Comparison of ENCODE assay signal across 1 cellular context in the genomic region with DNA sequence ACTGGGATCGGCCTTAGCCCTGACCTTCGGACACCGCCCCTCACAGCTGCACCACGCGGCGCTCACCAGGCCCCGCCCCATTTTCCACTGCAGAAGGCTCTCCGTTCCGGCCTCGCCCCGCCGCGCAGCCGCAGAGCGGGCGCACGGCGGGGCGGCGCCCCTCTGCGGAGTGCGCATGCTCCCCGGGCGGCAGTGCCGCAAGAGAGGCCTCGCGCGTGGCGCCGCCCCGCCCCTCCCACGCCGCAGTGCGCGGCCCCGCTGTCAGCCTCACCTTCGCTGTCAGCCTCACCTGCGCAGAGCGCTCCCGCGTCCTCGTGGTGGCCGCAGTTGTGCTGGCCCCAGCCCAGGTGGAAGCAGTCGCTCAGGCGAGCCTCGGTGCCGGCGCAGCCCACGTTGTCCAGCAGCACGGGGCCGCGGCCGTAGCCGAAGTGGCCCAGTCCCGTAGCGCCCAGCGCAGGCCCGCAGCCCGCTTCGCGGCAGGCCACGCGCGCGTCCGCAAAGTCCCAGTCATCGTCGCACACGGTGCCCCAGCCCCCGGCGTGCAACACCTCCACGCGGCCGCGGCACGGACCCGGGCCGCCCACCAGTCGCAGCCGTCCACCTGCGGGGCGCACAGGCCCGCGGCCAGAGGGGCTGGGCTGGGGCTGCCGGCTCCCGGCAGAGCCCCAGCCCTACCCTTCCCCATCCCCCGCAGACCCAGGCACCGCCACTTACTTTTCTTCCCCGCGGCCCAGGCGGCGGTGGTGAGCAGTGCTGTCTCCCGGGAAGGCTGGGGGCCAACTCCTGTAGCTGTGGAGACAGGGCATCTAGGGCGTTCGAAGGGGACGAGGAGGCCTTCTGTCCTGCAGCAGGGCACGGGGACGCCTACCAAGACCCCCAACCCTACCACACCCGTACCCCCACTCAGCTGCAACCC.
A peak's percentile ranks its signal among the peaks of the same experiment; 100 is the strongest.
TF ChIP-seq lines count a peak whose summit lies in the region.

No MANE protein-coding gene starts in this region.

TF ChIP-seq in SK-N-SH, 30 proteins besides CTCF, POLR2A, EP300 and RAD21 (continued from another document):
- TF ChIP-seq, protein P1, sequence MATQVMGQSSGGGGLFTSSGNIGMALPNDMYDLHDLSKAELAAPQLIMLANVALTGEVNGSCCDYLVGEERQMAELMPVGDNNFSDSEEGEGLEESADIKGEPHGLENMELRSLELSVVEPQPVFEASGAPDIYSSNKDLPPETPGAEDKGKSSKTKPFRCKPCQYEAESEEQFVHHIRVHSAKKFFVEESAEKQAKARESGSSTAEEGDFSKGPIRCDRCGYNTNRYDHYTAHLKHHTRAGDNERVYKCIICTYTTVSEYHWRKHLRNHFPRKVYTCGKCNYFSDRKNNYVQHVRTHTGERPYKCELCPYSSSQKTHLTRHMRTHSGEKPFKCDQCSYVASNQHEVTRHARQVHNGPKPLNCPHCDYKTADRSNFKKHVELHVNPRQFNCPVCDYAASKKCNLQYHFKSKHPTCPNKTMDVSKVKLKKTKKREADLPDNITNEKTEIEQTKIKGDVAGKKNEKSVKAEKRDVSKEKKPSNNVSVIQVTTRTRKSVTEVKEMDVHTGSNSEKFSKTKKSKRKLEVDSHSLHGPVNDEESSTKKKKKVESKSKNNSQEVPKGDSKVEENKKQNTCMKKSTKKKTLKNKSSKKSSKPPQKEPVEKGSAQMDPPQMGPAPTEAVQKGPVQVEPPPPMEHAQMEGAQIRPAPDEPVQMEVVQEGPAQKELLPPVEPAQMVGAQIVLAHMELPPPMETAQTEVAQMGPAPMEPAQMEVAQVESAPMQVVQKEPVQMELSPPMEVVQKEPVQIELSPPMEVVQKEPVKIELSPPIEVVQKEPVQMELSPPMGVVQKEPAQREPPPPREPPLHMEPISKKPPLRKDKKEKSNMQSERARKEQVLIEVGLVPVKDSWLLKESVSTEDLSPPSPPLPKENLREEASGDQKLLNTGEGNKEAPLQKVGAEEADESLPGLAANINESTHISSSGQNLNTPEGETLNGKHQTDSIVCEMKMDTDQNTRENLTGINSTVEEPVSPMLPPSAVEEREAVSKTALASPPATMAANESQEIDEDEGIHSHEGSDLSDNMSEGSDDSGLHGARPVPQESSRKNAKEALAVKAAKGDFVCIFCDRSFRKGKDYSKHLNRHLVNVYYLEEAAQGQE (IDR thresholded peaks at IDR 0.05; ENCODE audit: low read depth, low read length): no peak; the same call in 1 of the 2 replicates
- TF ChIP-seq POLR2AphosphoS5 (IDR thresholded peaks at IDR 0.05; ENCODE audit: low read depth, low read length) (peak; percentile 70), TAF1 (IDR thresholded peaks at IDR 0.05; ENCODE audit: borderline replicate concordance, low read depth, low read length) (peak; percentile 49; the same call in 1 of the 2 replicates), JUND (IDR thresholded peaks at IDR 0.05) (no peak), YY1 (IDR thresholded peaks at IDR 0.05; ENCODE audit: low read depth) (no peak), TCF12 (IDR thresholded peaks at IDR 0.05) (no peak), SIN3A (IDR thresholded peaks at IDR 0.05; ENCODE audit: borderline replicate concordance, low read depth, low read length) (peak; percentile 14; the same call in 1 of the 2 replicates), FOXM1 (IDR thresholded peaks at IDR 0.05; ENCODE audit: low read depth) (no peak), RXRA (IDR thresholded peaks at IDR 0.05; ENCODE audit: borderline replicate concordance, low read depth) (no peak), RCOR1 (IDR thresholded peaks at IDR 0.05; ENCODE audit: low read length) (no peak), SMC3 (IDR thresholded peaks at IDR 0.05; ENCODE audit: low read depth, low read length) (0 out of 2 replicates have a peak, but pooled peaks have one; percentile 5), MXI1 (IDR thresholded peaks at IDR 0.05; ENCODE audit: low read depth, low read length) (peak; percentile 92), RFX5 (IDR thresholded peaks at IDR 0.05; ENCODE audit: low read length) (no peak), NFIC (IDR thresholded peaks at IDR 0.05; ENCODE audit: borderline replicate concordance) (no peak), GABPA (IDR thresholded peaks at IDR 0.05; ENCODE audit: low read depth) (peak; percentile 41), EZH2phosphoT487 (IDR thresholded peaks at IDR 0.05; ENCODE audit: borderline replicate concordance, low read depth) (no peak), FOXJ3 (CRISPR knock-in tag; IDR thresholded peaks at IDR 0.05) (peak; percentile 44; the same call in 1 of the 2 replicates), TEAD4 (IDR thresholded peaks at IDR 0.05; ENCODE audit: borderline replicate concordance, insufficient read depth) (no peak), MEF2A (IDR thresholded peaks at IDR 0.05; ENCODE audit: borderline replicate concordance, low read depth) (no peak), GATA2 (CRISPR knock-in tag; IDR thresholded peaks at IDR 0.05) (no peak), FOSL2 (IDR thresholded peaks at IDR 0.05; ENCODE audit: borderline replicate concordance, low read depth) (no peak), MAX (IDR thresholded peaks at IDR 0.05; ENCODE audit: low read depth) (peak; percentile 98), ZBTB33 (IDR thresholded peaks at IDR 0.05; ENCODE audit: borderline replicate concordance, low read depth) (no peak), NRF1 (IDR thresholded peaks at IDR 0.05; ENCODE audit: low read depth, low read length) (peak; percentile 99), PBX3 (IDR thresholded peaks at IDR 0.05) (no peak), ELF1 (IDR thresholded peaks at IDR 0.05) (no peak)
- TF ChIP-seq, protein P2, sequence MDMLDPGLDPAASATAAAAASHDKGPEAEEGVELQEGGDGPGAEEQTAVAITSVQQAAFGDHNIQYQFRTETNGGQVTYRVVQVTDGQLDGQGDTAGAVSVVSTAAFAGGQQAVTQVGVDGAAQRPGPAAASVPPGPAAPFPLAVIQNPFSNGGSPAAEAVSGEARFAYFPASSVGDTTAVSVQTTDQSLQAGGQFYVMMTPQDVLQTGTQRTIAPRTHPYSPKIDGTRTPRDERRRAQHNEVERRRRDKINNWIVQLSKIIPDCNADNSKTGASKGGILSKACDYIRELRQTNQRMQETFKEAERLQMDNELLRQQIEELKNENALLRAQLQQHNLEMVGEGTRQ (IDR thresholded peaks at IDR 0.05; ENCODE audit: borderline replicate concordance, low read depth, low read length): no peak
- TF ChIP-seq, protein P3, sequence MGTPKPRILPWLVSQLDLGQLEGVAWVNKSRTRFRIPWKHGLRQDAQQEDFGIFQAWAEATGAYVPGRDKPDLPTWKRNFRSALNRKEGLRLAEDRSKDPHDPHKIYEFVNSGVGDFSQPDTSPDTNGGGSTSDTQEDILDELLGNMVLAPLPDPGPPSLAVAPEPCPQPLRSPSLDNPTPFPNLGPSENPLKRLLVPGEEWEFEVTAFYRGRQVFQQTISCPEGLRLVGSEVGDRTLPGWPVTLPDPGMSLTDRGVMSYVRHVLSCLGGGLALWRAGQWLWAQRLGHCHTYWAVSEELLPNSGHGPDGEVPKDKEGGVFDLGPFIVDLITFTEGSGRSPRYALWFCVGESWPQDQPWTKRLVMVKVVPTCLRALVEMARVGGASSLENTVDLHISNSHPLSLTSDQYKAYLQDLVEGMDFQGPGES (IDR thresholded peaks at IDR 0.05; ENCODE audit: low read depth, low read length): no peak
- TF ChIP-seq, protein P4, sequence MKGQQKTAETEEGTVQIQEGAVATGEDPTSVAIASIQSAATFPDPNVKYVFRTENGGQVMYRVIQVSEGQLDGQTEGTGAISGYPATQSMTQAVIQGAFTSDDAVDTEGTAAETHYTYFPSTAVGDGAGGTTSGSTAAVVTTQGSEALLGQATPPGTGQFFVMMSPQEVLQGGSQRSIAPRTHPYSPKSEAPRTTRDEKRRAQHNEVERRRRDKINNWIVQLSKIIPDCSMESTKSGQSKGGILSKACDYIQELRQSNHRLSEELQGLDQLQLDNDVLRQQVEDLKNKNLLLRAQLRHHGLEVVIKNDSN (IDR thresholded peaks at IDR 0.05; ENCODE audit: borderline replicate concordance, low read depth): peak; percentile 57; the same call in 1 of the 2 replicates
